In genomic region chr2:197377670-197378069, GRCh38 we compare ENCODE assay signal across 8 cellular contexts.
"Had no signal": no experiment of that assay in that cellular context is flagged by ENCODE, and none has a peak within 500 bp of the region (broad histone marks: within the 10 kb centered on the region; RNA-seq: fewer than 3 reads in every experiment).

No MANE protein-coding gene starts in this region.

- H3K36me3 Mint-ChIP-seq: natural killer cell, WTC11 had no signal

- H3K36me3 ChIP-seq: brain microvascular endothelial cell, right atrium auricular region had no signal

- H3K4me3 ChIP-seq: lung, right atrium auricular region had no signal

- H3K4me3 Mint-ChIP-seq: activated CD8-positive, alpha-beta T cell treated with anti-CD3 and anti-CD28 coated beads, Interleukin-2, amount 10 ng/mL, durations not matched to agents 7 days and 5 days; activated naive CD4-positive, alpha-beta T cell treated with anti-CD3 and anti-CD28 coated beads for 36 hours; natural killer cell; T-helper 1 cell treated with Interleukin-12 subunit alpha and Interleukin-12 subunit beta and Interleukin-4 antibody, amounts not matched to agents 30 μg/mL and 1 μg/mL, for 36 hours; WTC11 had no signal

- H3K9me3 Mint-ChIP-seq: activated naive CD4-positive, alpha-beta T cell treated with anti-CD3 and anti-CD28 coated beads for 36 hours; natural killer cell; T-helper 1 cell treated with Interleukin-12 subunit alpha and Interleukin-12 subunit beta and Interleukin-4 antibody, amounts not matched to agents 30 μg/mL and 1 μg/mL, for 36 hours; WTC11 had no signal

- H3K27ac ChIP-seq: brain microvascular endothelial cell, right atrium auricular region had no signal

- H3K27ac Mint-ChIP-seq: activated CD8-positive, alpha-beta T cell treated with anti-CD3 and anti-CD28 coated beads, Interleukin-2, amount 10 ng/mL, durations not matched to agents 7 days and 5 days; activated naive CD4-positive, alpha-beta T cell treated with anti-CD3 and anti-CD28 coated beads for 36 hours; natural killer cell; T-helper 1 cell treated with Interleukin-12 subunit alpha and Interleukin-12 subunit beta and Interleukin-4 antibody, amounts not matched to agents 30 μg/mL and 1 μg/mL, for 36 hours; WTC11 had no signal

- H3K27me3 ChIP-seq: brain microvascular endothelial cell, right atrium auricular region had no signal

- H3K9me3 ChIP-seq: right atrium auricular region had no signal
